23 cellular contexts compared by ENCODE assay signal in the genomic region with DNA sequence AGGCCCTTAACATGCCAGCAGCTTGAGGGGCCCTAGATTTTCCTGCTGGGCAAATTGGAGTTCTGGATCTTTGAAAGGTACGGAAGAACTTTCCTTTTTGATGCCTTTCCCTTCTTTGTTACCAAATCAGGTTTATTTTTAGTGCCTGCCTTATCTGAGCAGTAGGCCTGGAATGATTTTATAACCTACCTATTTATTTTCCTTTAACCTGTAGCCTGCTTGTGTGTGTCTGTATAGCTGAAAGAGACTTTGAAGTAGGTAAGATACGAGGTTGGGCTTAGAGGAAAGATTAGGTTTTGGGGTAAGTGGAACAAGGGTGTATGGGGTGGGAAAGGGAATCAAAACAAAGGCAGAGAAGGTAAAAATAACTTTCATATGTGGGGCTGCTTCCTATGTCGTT.
"Had no signal": no experiment of that assay in that cellular context is flagged by ENCODE, and none has a peak within 500 bp of the region (broad histone marks: within the 10 kb centered on the region; RNA-seq: fewer than 3 reads in every experiment).

No MANE protein-coding gene starts in this region.

- H3K4me3 ChIP-seq: K562, SJSA1, SK-N-MC had no signal

- ATAC-seq: K562 had no signal

- DNase-seq: Kasumi-1, MM.1S, NCI-H1092 treated with DMSO at 0.1 percent for 48 hours, NCI-H1436, NCI-H187, NCI-H2029, NCI-H2081 treated with DMSO at 0.1 percent for 48 hours, NCI-H2171, NCI-H226, NCI-H446, NCI-H510A, NCI-H524 treated with DMSO at 0.1 percent for 48 hours, NCI-H69, NCI-H774, Right ventricle myocardium superior, RPMI8226, SIG-M5 had no signal

- H3K36me3 ChIP-seq: SJSA1 had no signal

- H3K27ac Mint-ChIP-seq: IgD-negative memory B cell had no signal

- H3K9me3 ChIP-seq: SJSA1 had no signal

- H3K4me3 Mint-ChIP-seq: IgD-negative memory B cell had no signal

- H3K27me3 Mint-ChIP-seq: IgD-negative memory B cell had no signal

- H3K27ac ChIP-seq: HL-60, KMS-11, SJSA1, SK-N-MC had no signal

- H3K4me1 ChIP-seq: SJSA1 had no signal

- H3K36me3 Mint-ChIP-seq: IgD-negative memory B cell had no signal

- H3K9me3 Mint-ChIP-seq: IgD-negative memory B cell had no signal

- H3K27me3 ChIP-seq: SJSA1 had no signal
